Comparison of ENCODE assay signal across 1 cellular context in genomic region chr15:70091649-70092461, GRCh38.
TF ChIP-seq lines count a peak whose summit lies in the region.

No MANE protein-coding gene starts in this region.

TF ChIP-seq in SK-N-SH, 30 proteins besides CTCF, POLR2A, EP300 and RAD21 (continued from another document):
- TF ChIP-seq, protein P1, sequence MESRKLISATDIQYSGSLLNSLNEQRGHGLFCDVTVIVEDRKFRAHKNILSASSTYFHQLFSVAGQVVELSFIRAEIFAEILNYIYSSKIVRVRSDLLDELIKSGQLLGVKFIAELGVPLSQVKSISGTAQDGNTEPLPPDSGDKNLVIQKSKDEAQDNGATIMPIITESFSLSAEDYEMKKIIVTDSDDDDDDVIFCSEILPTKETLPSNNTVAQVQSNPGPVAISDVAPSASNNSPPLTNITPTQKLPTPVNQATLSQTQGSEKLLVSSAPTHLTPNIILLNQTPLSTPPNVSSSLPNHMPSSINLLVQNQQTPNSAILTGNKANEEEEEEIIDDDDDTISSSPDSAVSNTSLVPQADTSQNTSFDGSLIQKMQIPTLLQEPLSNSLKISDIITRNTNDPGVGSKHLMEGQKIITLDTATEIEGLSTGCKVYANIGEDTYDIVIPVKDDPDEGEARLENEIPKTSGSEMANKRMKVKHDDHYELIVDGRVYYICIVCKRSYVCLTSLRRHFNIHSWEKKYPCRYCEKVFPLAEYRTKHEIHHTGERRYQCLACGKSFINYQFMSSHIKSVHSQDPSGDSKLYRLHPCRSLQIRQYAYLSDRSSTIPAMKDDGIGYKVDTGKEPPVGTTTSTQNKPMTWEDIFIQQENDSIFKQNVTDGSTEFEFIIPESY (IDR thresholded peaks at IDR 0.05; ENCODE audit: borderline replicate concordance, low read depth), result no peak
- TF ChIP-seq FOXJ3 (CRISPR knock-in tag; IDR thresholded peaks at IDR 0.05) (no peak), USF2 (IDR thresholded peaks at IDR 0.05; ENCODE audit: borderline replicate concordance, low read depth, low read length) (no peak), NRF1 (IDR thresholded peaks at IDR 0.05; ENCODE audit: low read depth, low read length) (no peak), CHD2 (IDR thresholded peaks at IDR 0.05; ENCODE audit: low read length, partially characterized antibody) (peak; percentile 69), TCF12 (IDR thresholded peaks at IDR 0.05) (peak; percentile 36; the same call in 1 of the 2 replicates), FOXM1 (IDR thresholded peaks at IDR 0.05; ENCODE audit: low read depth) (no peak), SIN3A (IDR thresholded peaks at IDR 0.05; ENCODE audit: borderline replicate concordance, low read depth, low read length) (no peak), RFX5 (IDR thresholded peaks at IDR 0.05; ENCODE audit: low read length) (no peak), TAF1 (IDR thresholded peaks at IDR 0.05; ENCODE audit: borderline replicate concordance, low read depth, low read length) (no peak), ELF1 (IDR thresholded peaks at IDR 0.05) (no peak), EZH2phosphoT487 (IDR thresholded peaks at IDR 0.05; ENCODE audit: borderline replicate concordance, low read depth) (no peak), TEAD4 (IDR thresholded peaks at IDR 0.05; ENCODE audit: borderline replicate concordance, insufficient read depth) (no peak), YY1 (IDR thresholded peaks at IDR 0.05; ENCODE audit: low read depth) (no peak)
- TF ChIP-seq, protein P2, sequence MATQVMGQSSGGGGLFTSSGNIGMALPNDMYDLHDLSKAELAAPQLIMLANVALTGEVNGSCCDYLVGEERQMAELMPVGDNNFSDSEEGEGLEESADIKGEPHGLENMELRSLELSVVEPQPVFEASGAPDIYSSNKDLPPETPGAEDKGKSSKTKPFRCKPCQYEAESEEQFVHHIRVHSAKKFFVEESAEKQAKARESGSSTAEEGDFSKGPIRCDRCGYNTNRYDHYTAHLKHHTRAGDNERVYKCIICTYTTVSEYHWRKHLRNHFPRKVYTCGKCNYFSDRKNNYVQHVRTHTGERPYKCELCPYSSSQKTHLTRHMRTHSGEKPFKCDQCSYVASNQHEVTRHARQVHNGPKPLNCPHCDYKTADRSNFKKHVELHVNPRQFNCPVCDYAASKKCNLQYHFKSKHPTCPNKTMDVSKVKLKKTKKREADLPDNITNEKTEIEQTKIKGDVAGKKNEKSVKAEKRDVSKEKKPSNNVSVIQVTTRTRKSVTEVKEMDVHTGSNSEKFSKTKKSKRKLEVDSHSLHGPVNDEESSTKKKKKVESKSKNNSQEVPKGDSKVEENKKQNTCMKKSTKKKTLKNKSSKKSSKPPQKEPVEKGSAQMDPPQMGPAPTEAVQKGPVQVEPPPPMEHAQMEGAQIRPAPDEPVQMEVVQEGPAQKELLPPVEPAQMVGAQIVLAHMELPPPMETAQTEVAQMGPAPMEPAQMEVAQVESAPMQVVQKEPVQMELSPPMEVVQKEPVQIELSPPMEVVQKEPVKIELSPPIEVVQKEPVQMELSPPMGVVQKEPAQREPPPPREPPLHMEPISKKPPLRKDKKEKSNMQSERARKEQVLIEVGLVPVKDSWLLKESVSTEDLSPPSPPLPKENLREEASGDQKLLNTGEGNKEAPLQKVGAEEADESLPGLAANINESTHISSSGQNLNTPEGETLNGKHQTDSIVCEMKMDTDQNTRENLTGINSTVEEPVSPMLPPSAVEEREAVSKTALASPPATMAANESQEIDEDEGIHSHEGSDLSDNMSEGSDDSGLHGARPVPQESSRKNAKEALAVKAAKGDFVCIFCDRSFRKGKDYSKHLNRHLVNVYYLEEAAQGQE (IDR thresholded peaks at IDR 0.05; ENCODE audit: low read depth, low read length), result no peak
- TF ChIP-seq, protein P3, sequence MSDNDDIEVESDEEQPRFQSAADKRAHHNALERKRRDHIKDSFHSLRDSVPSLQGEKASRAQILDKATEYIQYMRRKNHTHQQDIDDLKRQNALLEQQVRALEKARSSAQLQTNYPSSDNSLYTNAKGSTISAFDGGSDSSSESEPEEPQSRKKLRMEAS (IDR thresholded peaks at IDR 0.05; ENCODE audit: low read depth), result no peak
- TF ChIP-seq, protein P4, sequence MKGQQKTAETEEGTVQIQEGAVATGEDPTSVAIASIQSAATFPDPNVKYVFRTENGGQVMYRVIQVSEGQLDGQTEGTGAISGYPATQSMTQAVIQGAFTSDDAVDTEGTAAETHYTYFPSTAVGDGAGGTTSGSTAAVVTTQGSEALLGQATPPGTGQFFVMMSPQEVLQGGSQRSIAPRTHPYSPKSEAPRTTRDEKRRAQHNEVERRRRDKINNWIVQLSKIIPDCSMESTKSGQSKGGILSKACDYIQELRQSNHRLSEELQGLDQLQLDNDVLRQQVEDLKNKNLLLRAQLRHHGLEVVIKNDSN (IDR thresholded peaks at IDR 0.05; ENCODE audit: borderline replicate concordance, low read depth), result no peak
- TF ChIP-seq, protein P5, sequence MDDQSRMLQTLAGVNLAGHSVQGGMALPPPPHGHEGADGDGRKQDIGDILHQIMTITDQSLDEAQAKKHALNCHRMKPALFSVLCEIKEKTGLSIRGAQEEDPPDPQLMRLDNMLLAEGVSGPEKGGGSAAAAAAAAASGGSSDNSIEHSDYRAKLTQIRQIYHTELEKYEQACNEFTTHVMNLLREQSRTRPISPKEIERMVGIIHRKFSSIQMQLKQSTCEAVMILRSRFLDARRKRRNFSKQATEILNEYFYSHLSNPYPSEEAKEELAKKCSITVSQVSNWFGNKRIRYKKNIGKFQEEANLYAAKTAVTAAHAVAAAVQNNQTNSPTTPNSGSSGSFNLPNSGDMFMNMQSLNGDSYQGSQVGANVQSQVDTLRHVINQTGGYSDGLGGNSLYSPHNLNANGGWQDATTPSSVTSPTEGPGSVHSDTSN (IDR thresholded peaks at IDR 0.05), result no peak
